Comparison of ENCODE assay signal across 19 cellular contexts in genomic region chrX:18654873-18655836, GRCh38. TPM values are rescaled to one million over a fixed set of nuclear protein-coding genes. Genes with fewer than 3 reads are reported as not detected.
DNase-seq lines count a peak whose midpoint lies in the region; ATAC-seq and TF ChIP-seq lines count a peak whose summit lies in the region.
"Had no signal": no experiment of that assay in that cellular context is flagged by ENCODE, and none has a peak within 500 bp of the region (broad histone marks: within the 10 kb centered on the region; RNA-seq: fewer than 3 reads in every experiment).

No MANE protein-coding gene starts in this region.

- H3K36me3 ChIP-seq in gastroesophageal sphincter: no peaks in the 10 kb centered on the region
- H3K36me3 ChIP-seq: adrenal gland, left ventricle myocardium inferior, Peyer's patch, right lobe of liver had no signal

- ATAC-seq in GM18858 (IDR thresholded peaks at IDR 0.05; ENCODE audit: unreplicated experiment) (no peak), gastroesophageal sphincter (no peak)

- no peak for TF ChIP-seq POLR2A in gastroesophageal sphincter (IDR thresholded peaks at IDR 0.05)

- TF ChIP-seq CTCF in C4-2B (conservative IDR thresholded peaks at IDR 0.05): no peak
- TF ChIP-seq CTCF in gastroesophageal sphincter (IDR thresholded peaks at IDR 0.05): no peak

- DNase-seq in M059J (ENCODE audit: low read depth) (peak; percentile 12), NCI-H82 treated with DMSO at 0.1 percent for 48 hours (lab: John Stamatoyannopoulos, UW; ENCODE audit: unreplicated experiment) (peak; percentile 50), fibroblast of peridontal ligament (ENCODE audit: extremely low read depth) (peak; percentile 7), SK-N-DZ (ENCODE audit: low spot score) (no peak)
- no peak for DNase-seq in effector CD8-positive, alpha-beta T cell (lab: John Stamatoyannopoulos, UW)
- DNase-seq: activated CD4-positive, alpha-beta memory T cell treated with anti-CD3 and anti-CD28 coated beads, Interleukin-2, amount 10 ng/mL, durations not matched to agents 7 days and 5 days; adrenal gland; cerebellar nuclear complex; GDM1; H7; left ventricle myocardium inferior; NCI-H226; occipital lobe; Peyer's patch; right lobe of liver had no signal

- TF ChIP-seq EP300 in gastroesophageal sphincter (IDR thresholded peaks at IDR 0.05): no peak

- no peaks in the 10 kb centered on the region for H3K9me3 ChIP-seq in gastroesophageal sphincter
- H3K9me3 ChIP-seq: adrenal gland, left ventricle myocardium inferior, Peyer's patch, right lobe of liver had no signal

- H3K27ac ChIP-seq in C4-2B: peak overlapping the region; percentile 46
- no peak overlapping the region for H3K27ac ChIP-seq in gastroesophageal sphincter
- H3K27ac ChIP-seq: adrenal gland, left ventricle myocardium inferior, Peyer's patch, right lobe of liver had no signal

- no peak overlapping the region for H3K4me3 ChIP-seq in gastroesophageal sphincter
- H3K4me3 ChIP-seq: adrenal gland, left ventricle myocardium inferior, Peyer's patch, right lobe of liver had no signal

- no peaks in the 10 kb centered on the region for H3K27me3 ChIP-seq in gastroesophageal sphincter
- H3K27me3 ChIP-seq: adrenal gland, Peyer's patch, right lobe of liver had no signal

- H3K4me1 ChIP-seq in gastroesophageal sphincter: no peaks in the 10 kb centered on the region
- H3K4me1 ChIP-seq: adrenal gland, left ventricle myocardium inferior, Peyer's patch, right lobe of liver had no signal

- 51 to 60% methylated on average over 2 to 3 of the region's 5 CpGs for WGBS in gastroesophageal sphincter (ENCODE audit: low coverage in 1 of 2), 2 donors

RNA-seq across cellular contexts. Expression of gene RS1, which starts 16.8 kb away (rescaled TPM):
- total RNA-seq in M059J (2014; rRNA removed; shearing (Covaris generic)): not detected in 2 replicates
- polyA plus RNA-seq in SK-N-DZ (2014; cell fraction: cytosol; rRNA removed): not detected in 2 replicates
- not detected in 2 replicates for polyA plus RNA-seq in SK-N-DZ (2014; cell fraction: nucleus; rRNA removed)
- not detected for total RNA-seq in gastroesophageal sphincter
- total RNA-seq: activated CD4-positive, alpha-beta memory T cell treated with anti-CD3 and anti-CD28 coated beads, Interleukin-2, amount 10 ng/mL, durations not matched to agents 7 days and 5 days; adrenal gland; frontal cortex; H7; left ventricle myocardium inferior; Peyer's patch; right lobe of liver had no signal
- polyA plus RNA-seq: adrenal gland had no signal

RNA-seq across cellular contexts. Expression of gene PPEF1, which starts 52.3 kb away (rescaled TPM):
- total RNA-seq in M059J (2014; rRNA removed; shearing (Covaris generic)): not detected in 2 replicates
- polyA plus RNA-seq in SK-N-DZ (2014; cell fraction: cytosol; rRNA removed): 1.3 and 1.9 TPM in 2 replicates
- 0.88 and 2.4 TPM in 2 replicates for polyA plus RNA-seq in SK-N-DZ (2014; cell fraction: nucleus; rRNA removed)
- total RNA-seq in gastroesophageal sphincter: 1 to 10 TPM in 1 of 4 donors, under 1 TPM in 1, not detected in 2; 0.89 to 1.3 TPM
- total RNA-seq: activated CD4-positive, alpha-beta memory T cell treated with anti-CD3 and anti-CD28 coated beads, Interleukin-2, amount 10 ng/mL, durations not matched to agents 7 days and 5 days; Peyer's patch; right lobe of liver had no signal

Comparison
In these comparisons a context has a peak if more than half of its experiments do, and no peak if none do; other contexts are left out.
1. DNase-seq: peak in M059J (single experiment), NCI-H82 treated with DMSO at 0.1 percent for 48 hours (single experiment) and fibroblast of peridontal ligament (single experiment); none in effector CD8-positive, alpha-beta T cell (single experiment) and SK-N-DZ (single experiment).